20 cellular contexts compared by ENCODE assay signal in genomic region chr11:32312206-32312817, GRCh38.
DNase-seq lines count a peak whose midpoint lies in the region; ATAC-seq, FAIRE-seq and TF ChIP-seq lines count a peak whose summit lies in the region.
"Had no signal": no experiment of that assay in that cellular context is flagged by ENCODE, and none has a peak within 500 bp of the region (broad histone marks: within the 10 kb centered on the region; RNA-seq: fewer than 3 reads in every experiment).

No MANE protein-coding gene starts in this region.

- CTCF ChIA-PET in H1 (lab: Charles Lee; ENCODE audit: partially characterized antibody), result interaction anchor here (0.5 to 3.3 kb wide), 21 partner anchors 9 to 336 kb away, joined by 3 to 28 read pairs (median 3); no protein-coding TSS in a partner anchor

- no peak overlapping the region for H3K4ac ChIP-seq in H1 (replicated peaks; ENCODE audit: insufficient read length, low read depth, low read length)

- H3K4me3 ChIP-seq in ACC112 (ENCODE audit: low read depth, low read length) (peak overlapping the region; percentile 58), H1 (ENCODE audit: extremely low read depth in 1 of 4, insufficient read depth in 2 of 4, low read depth in 3 of 4, low read length in 4 of 4) (no peak overlapping the region; a peak in 1 of 8 replicates)
- H3K4me3 ChIP-seq: adrenal gland, gastrocnemius medialis, lung, SK-N-MC, spleen, tibial artery had no signal

- no peak overlapping the region for H2BK15ac ChIP-seq in H1 (ENCODE audit: low read length)

- no peak overlapping the region for H3K14ac ChIP-seq in H1 (ENCODE audit: insufficient read length)

- H3K4me1 ChIP-seq in ACC112 (ENCODE audit: control insufficient read depth, insufficient read depth, low read length, unreplicated experiment), result peaks cover 26% of the 10 kb centered on the region
- H3K4me1 ChIP-seq in H1 (replicated peaks in 1 of 4; ENCODE audit: control insufficient read depth in 3 of 4, insufficient read depth in 4 of 4, low read length in 3 of 4), result peaks cover 2 to 7% (median 5%) of the 10 kb centered on the region in 4 experiments; a peak in 6 of 7 replicates
- H3K4me1 ChIP-seq: adrenal gland, gastrocnemius medialis, spleen, tibial artery had no signal

- H3K27me3 ChIP-seq in ACC112 (ENCODE audit: insufficient read depth, low read length), result no peaks in the 10 kb centered on the region
- H3K27me3 ChIP-seq in H1 (replicated peaks in 1 of 4; ENCODE audit: control insufficient read depth in 3 of 4, extremely low read depth in 1 of 4, insufficient read depth in 3 of 4, low read length in 3 of 4), result no peaks in the 10 kb centered on the region
- H3K27me3 ChIP-seq: adrenal gland, gastrocnemius medialis had no signal

- TF ChIP-seq POLR2A in H1 (IDR thresholded peaks at IDR 0.05; ENCODE audit: control extremely low read depth in 1 of 2, low read depth in 2 of 2, low read length in 2 of 2) (no peak), GM18505 (IDR thresholded peaks at IDR 0.05; ENCODE audit: borderline replicate concordance, extremely low read depth, insufficient read depth, insufficient read length) (no peak)

- H4K20me1 ChIP-seq in H1 (replicated peaks in 1 of 2; ENCODE audit: control insufficient read depth in 1 of 2, insufficient read depth in 2 of 2, low read length in 2 of 2), result no peaks in the 10 kb centered on the region

- POLR2A ChIA-PET in H1 (lab: Charles Lee; ENCODE audit: partially characterized antibody), result interaction anchor here (2.1 kb wide), 1 partner anchor 22 kb away, joined by 5 read pairs; no protein-coding TSS in a partner anchor

- no peak overlapping the region for H2BK5ac ChIP-seq in H1 (ENCODE audit: low read depth, low read length)

- no peak overlapping the region for H4K8ac ChIP-seq in H1 (ENCODE audit: extremely low read depth, insufficient read depth, low read length)

- H3K79me2 ChIP-seq in ACC112 (ENCODE audit: control insufficient read depth, insufficient read depth, low read length, unreplicated experiment) (no peaks in the 10 kb centered on the region), H1 (ENCODE audit: control insufficient read depth in 1 of 2, insufficient read depth in 2 of 2, low read length in 2 of 2) (no peaks in the 10 kb centered on the region)

- no peak overlapping the region for H2BK120ac ChIP-seq in H1 (replicated peaks; ENCODE audit: low read depth, low read length)

- H3K36me3 ChIP-seq in ACC112 (ENCODE audit: insufficient read depth, low read length), result no peaks in the 10 kb centered on the region
- no peaks in the 10 kb centered on the region for H3K36me3 ChIP-seq in H1 (ENCODE audit: control insufficient read depth in 2 of 4, insufficient read depth in 4 of 4, low read length in 3 of 4)
- H3K36me3 ChIP-seq: adrenal gland, gastrocnemius medialis, spleen, tibial artery had no signal

- H3K36me3 Mint-ChIP-seq in mesothelial cell of epicardium (no peaks in the 10 kb centered on the region), type B pancreatic cell (no peaks in the 10 kb centered on the region)
- H3K36me3 Mint-ChIP-seq: CD4-positive, CD25-positive, alpha-beta regulatory T cell; naive B cell had no signal

- H3K9me3 ChIP-seq in H1 (ENCODE audit: insufficient read depth in 2 of 2, low read depth in 1 of 2, low read length in 1 of 2), result no peaks in the 10 kb centered on the region
- H3K9me3 ChIP-seq: adrenal gland, gastrocnemius medialis, spleen, tibial artery had no signal

- peak overlapping the region; percentile 85 for H3K27ac ChIP-seq in ACC112 (ENCODE audit: low read depth, low read length)
- H3K27ac ChIP-seq in H1 (ENCODE audit: low read depth, low read length), result no peak overlapping the region
- H3K27ac ChIP-seq: gastrocnemius medialis, SK-N-MC, tibial artery had no signal

- TF ChIP-seq CTCF in H1 (IDR thresholded peaks at IDR 0.05; ENCODE audit: control extremely low read depth in 1 of 3, insufficient read depth in 1 of 3, low read depth in 1 of 3, low read length in 3 of 3), result no peak
- TF ChIP-seq CTCF in mesothelial cell of epicardium (IDR thresholded peaks at IDR 0.05; ENCODE audit: unreplicated experiment), result no peak
- TF ChIP-seq CTCF in type B pancreatic cell (conservative IDR thresholded peaks at IDR 0.05), result no peak

- H3K4me1 Mint-ChIP-seq in mesothelial cell of epicardium (peaks cover 81% of the 10 kb centered on the region), type B pancreatic cell (ENCODE audit: unreplicated experiment) (peaks cover 39% of the 10 kb centered on the region)
- H3K4me1 Mint-ChIP-seq: CD4-positive, CD25-positive, alpha-beta regulatory T cell; naive B cell had no signal

- H3K27ac Mint-ChIP-seq in mesothelial cell of epicardium (peak overlapping the region; percentile 91), type B pancreatic cell (no peak overlapping the region)
- H3K27ac Mint-ChIP-seq: CD4-positive, CD25-positive, alpha-beta regulatory T cell; endodermal cell; progenitor cell of endocrine pancreas had no signal

- 89% methylated on average over 6 of the region's 6 CpGs; no CpG with 5 or more reads in 1 of the 2 experiments for WGBS in H1 (ENCODE audit: extremely low coverage in 1 of 2, insufficient coverage in 1 of 2, insufficient read length in 1 of 2, insufficient replicate concordance in 2 of 2, low coverage in 1 of 2, low lambda C conversion rate in 2 of 2, missing lambda C conversion rate in 1 of 2), 2 experiments

- ATAC-seq in GM18505 (IDR thresholded peaks at IDR 0.05; ENCODE audit: unreplicated experiment), result no peak
- ATAC-seq: gastrocnemius medialis had no signal

- H3K9me3 Mint-ChIP-seq in mesothelial cell of epicardium (no peaks in the 10 kb centered on the region), type B pancreatic cell (no peaks in the 10 kb centered on the region)
- H3K9me3 Mint-ChIP-seq: CD4-positive, CD25-positive, alpha-beta regulatory T cell; endodermal cell; naive B cell had no signal

- no peak for FAIRE-seq in H1 (lab: Jason Lieb, UNC)

- no peak overlapping the region for H3K18ac ChIP-seq in H1 (ENCODE audit: extremely low read depth, low read length)

- H2BK20ac ChIP-seq in H1 (ENCODE audit: low read length), result no peak overlapping the region

- H3K4me2 ChIP-seq in H1 (ENCODE audit: insufficient read depth in 1 of 2, low read depth in 2 of 2, low read length in 2 of 2), result no peak overlapping the region

- no peak overlapping the region for H2BK12ac ChIP-seq in H1 (ENCODE audit: low read depth, low read length)

- no peak overlapping the region for H2AK5ac ChIP-seq in H1 (ENCODE audit: low read depth, low read length)

- H3K27me3 Mint-ChIP-seq in mesothelial cell of epicardium (ENCODE audit: low read depth) (no peaks in the 10 kb centered on the region), type B pancreatic cell (peaks cover 4% of the 10 kb centered on the region)

- H3K23ac ChIP-seq in H1 (ENCODE audit: insufficient read length), result no peak overlapping the region

- H4K91ac ChIP-seq in H1 (replicated peaks; ENCODE audit: insufficient read length, low read length), result no peak overlapping the region

- H3K56ac ChIP-seq in H1 (replicated peaks; ENCODE audit: insufficient read length, low read depth, low read length), result no peak overlapping the region

- H2AFZ ChIP-seq in ACC112 (ENCODE audit: low read length, unreplicated experiment) (peak overlapping the region; percentile 33), H1 (ENCODE audit: low read length) (0 out of 2 replicates have a peak overlapping the region, but pooled peaks have one; percentile 22)

- H3K9ac ChIP-seq in H1 (replicated peaks in 1 of 4; ENCODE audit: extremely low read depth in 1 of 4, low read depth in 3 of 4, low read length in 3 of 4), result no peak overlapping the region

- H4K5ac ChIP-seq in H1 (ENCODE audit: insufficient read length, low read depth, low read length), result no peak overlapping the region

- TF ChIP-seq RAD21 in H1 (IDR thresholded peaks at IDR 0.05 in 1 of 2, conservative IDR thresholded peaks at IDR 0.05 in 1 of 2; ENCODE audit: low read depth in 2 of 2, low read length in 2 of 2), result no peak

- H3K4me3 Mint-ChIP-seq in mesothelial cell of epicardium (peak overlapping the region; percentile 2), type B pancreatic cell (no peak overlapping the region)
- H3K4me3 Mint-ChIP-seq: CD4-positive, CD25-positive, alpha-beta regulatory T cell; endodermal cell; naive B cell had no signal

- no peaks in the 10 kb centered on the region for H3K23me2 ChIP-seq in H1 (ENCODE audit: low read depth, low read length)

- DNase-seq in LoVo (ENCODE audit: low spot score) (peak; percentile 63), H1 (ENCODE audit: low read depth in 1 of 2, low spot score in 2 of 2) (no peak), mesothelial cell of epicardium (ENCODE audit: low spot score in 2 of 2, unreplicated experiment in 2 of 2) (no peak), kidney tubule cell (ENCODE audit: low spot score) (no peak), DMS153 treated with DMSO at 0.1 percent for 48 hours (lab: John Stamatoyannopoulos, UW; ENCODE audit: unreplicated experiment) (no peak), type B pancreatic cell (ENCODE audit: extremely low spot score, unreplicated experiment) (no peak)
- DNase-seq: activated CD4-positive, alpha-beta T cell treated with anti-CD3 and anti-CD28 coated beads for 4 hours; activated effector memory CD4-positive, alpha-beta T cell treated with Interleukin-2 at 50 U/mL for 16 hours; gastrocnemius medialis; naive B cell; spleen; tibial artery had no signal

- no peaks in the 10 kb centered on the region for H3K79me1 ChIP-seq in H1 (ENCODE audit: low read depth, low read length)

- no peak for TF ChIP-seq EP300 in H1 (IDR thresholded peaks at IDR 0.05; ENCODE audit: borderline replicate concordance in 1 of 2, low read depth in 2 of 2, low read length in 2 of 2)

TF ChIP-seq in H1, 55 proteins besides CTCF, POLR2A, EP300 and RAD21 (continues in another document):
- no peak for TF ChIP-seq CEBPB (IDR thresholded peaks at IDR 0.05; ENCODE audit: low read depth, low read length)
- TF ChIP-seq RNF2 (IDR thresholded peaks at IDR 0.05; ENCODE audit: borderline replicate concordance, low read depth, low read length, missing control alignments, poor library complexity, severe bottlenecking), result no peak
- TF ChIP-seq TAF7 (optimal IDR thresholded peaks at IDR 0.05; ENCODE audit: borderline replicate concordance, low read depth, low read length), result no peak
- TF ChIP-seq CHD1 (IDR thresholded peaks at IDR 0.05; ENCODE audit: low read depth, low read length), result no peak
